In genomic region chr12:50400638-50401382, GRCh38 we compare ENCODE assay signal across 8 cellular contexts. TPM values are rescaled to one million over a fixed set of nuclear protein-coding genes. Genes with fewer than 3 reads are reported as not detected.
DNase-seq lines count a peak whose midpoint lies in the region; ATAC-seq and TF ChIP-seq lines count a peak whose summit lies in the region.

Gene LARP4 (plus strand): TSS chr12:50400885. CDS start chr12:50401011, 126 bp downstream.

- peak within 1 kb of the TSS; percentile 92 to 96 for H3K27ac Mint-ChIP-seq in natural killer cell

- no peaks in the 10 kb centered on the region; the same call in 1 of the 2 replicates for H3F3A ChIP-seq in Loucy (ENCODE audit: low read depth)

- H4K20me1 ChIP-seq in Loucy (ENCODE audit: insufficient read depth, low read length, poor library complexity, severe bottlenecking), result peaks cover 41% of the 10 kb centered on the region

- peak; percentile 96 to 98 (median 97) for ATAC-seq in natural killer cell

- H3K4me1 ChIP-seq in Loucy (ENCODE audit: insufficient read depth, low read length, poor library complexity, severe bottlenecking), result peaks cover 28% of the 10 kb centered on the region

- peaks cover 0 to 11% of the 10 kb centered on the region in 2 donors for H3K27me3 Mint-ChIP-seq in natural killer cell (ENCODE audit: low read depth in 2 of 2)

- peak within 1 kb of the TSS; percentile 99 for H3K4me3 Mint-ChIP-seq in natural killer cell

- no peaks in the 10 kb centered on the region for H3K9me3 Mint-ChIP-seq in natural killer cell

- H3K9me2 ChIP-seq in Loucy (replicated peaks; ENCODE audit: low read depth, low read length), result no peaks in the 10 kb centered on the region

- peaks cover 51% of the 10 kb centered on the region for H3K79me2 ChIP-seq in Loucy (ENCODE audit: insufficient read depth, low read length)

- no peaks in the 10 kb centered on the region for H3K36me3 ChIP-seq in Loucy (ENCODE audit: insufficient read depth, low read length)

- peaks cover 9% of the 10 kb centered on the region for H3K27me3 ChIP-seq in Loucy (ENCODE audit: insufficient read depth, low read length, poor library complexity, severe bottlenecking)

- peak within 1 kb of the TSS; percentile 83 for H2AFZ ChIP-seq in Loucy (ENCODE audit: low read length)

- no peaks in the 10 kb centered on the region for H3K9me3 ChIP-seq in Loucy (ENCODE audit: insufficient read depth, low read depth, low read length)

- H3K36me3 Mint-ChIP-seq in natural killer cell, result no peaks in the 10 kb centered on the region

- H3K9ac ChIP-seq in Loucy (ENCODE audit: low read depth, low read length, poor library complexity, severe bottlenecking), result peak within 1 kb of the TSS; percentile 89

- H3K4me2 ChIP-seq in Loucy (ENCODE audit: low read depth, low read length, poor library complexity, severe bottlenecking), result peak within 1 kb of the TSS; percentile 80

- H3K4me1 Mint-ChIP-seq in natural killer cell, result peaks cover 35 to 36% of the 10 kb centered on the region in 2 donors

- peak within 1 kb of the TSS; percentile 96 for H3K4me3 ChIP-seq in Loucy (ENCODE audit: low read length, poor library complexity, severe bottlenecking)

- DNase-seq in Daoy (ENCODE audit: low read depth) (peak; percentile 97), H4 (ENCODE audit: low spot score) (peak; percentile 93), fibroblast of peridontal ligament (ENCODE audit: extremely low read depth) (peak; percentile 93), natural killer cell (peak; percentile 77)
- DNase-seq in activated T-helper 9 cell treated with anti-CD3 and anti-CD28 coated beads, Interleukin-2, amount 50 U/mL, for 16 hours (ENCODE audit: low read depth), result peak; percentile 82
- peak; percentile 90 for DNase-seq in stimulated activated naive CD4-positive, alpha-beta T cell treated with Interleukin-2 at 50 U/mL for 16 hours (lab: John Stamatoyannopoulos, UW)

- intact Hi-C loops in natural killer cell (cut with micrococcal nuclease), result loop anchor here (10.0 kb wide), 1 partner anchor 176 kb away; no protein-coding TSS in a partner anchor

- no peak for TF ChIP-seq CTCF in Loucy (conservative IDR thresholded peaks at IDR 0.05; ENCODE audit: low read length)
- no peak for TF ChIP-seq CTCF in natural killer cell (IDR thresholded peaks at IDR 0.05)

- peak; percentile 94 for TF ChIP-seq POLR2A in Raji (IDR thresholded peaks at IDR 0.05; ENCODE audit: insufficient read depth, low read depth, low read length)

RNA-seq across cellular contexts. Expression of gene LARP4, which starts in this region (rescaled TPM):
- total RNA-seq in Daoy (2014; rRNA removed; shearing (Covaris generic)), result 22.9 and 33.8 TPM in 2 replicates
- total RNA-seq in H4 (2014; rRNA removed; shearing (Covaris generic)), result 22.6 and 23.8 TPM in 2 replicates
- 10 to 100 TPM; 25.1 to 41.1 (median 35.3) TPM for total RNA-seq in natural killer cell

Comparison
In these comparisons a context has a peak if more than half of its experiments do, and no peak if none do; other contexts are left out.
1. Peak in every context shown above with its lines: DNase-seq, ATAC-seq and H3K4me3 ChIP-seq.